ENCODE assay signal across 28 cellular contexts in the genomic region with DNA sequence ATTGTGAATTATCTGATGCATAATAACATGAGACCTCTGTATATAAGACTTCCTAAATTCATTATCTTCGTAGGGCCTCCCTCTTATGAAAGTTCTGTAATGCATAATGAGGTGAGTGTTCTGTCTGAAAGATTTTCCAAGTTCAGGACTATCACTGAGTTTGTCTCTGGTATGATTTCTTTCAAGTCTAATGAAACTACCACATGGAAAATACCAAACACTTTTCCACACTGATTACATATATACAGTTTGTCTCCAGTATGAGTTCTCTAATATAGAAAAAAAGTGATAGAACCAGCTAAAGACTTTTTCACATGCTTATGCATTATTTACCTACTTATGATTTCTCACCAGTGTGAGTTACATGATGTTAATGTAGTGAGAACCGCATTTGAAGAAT. TPM values are rescaled to one million over a fixed set of nuclear protein-coding genes. Genes with fewer than 3 reads are reported as not detected.
"Had no signal": no experiment of that assay in that cellular context is flagged by ENCODE, and none has a peak within 500 bp of the region (broad histone marks: within the 10 kb centered on the region; RNA-seq: fewer than 3 reads in every experiment).

No MANE protein-coding gene starts in this region.

- H3K4me3 ChIP-seq: left ventricle myocardium inferior, lung, neural progenitor cell, ovary, right atrium auricular region, right lobe of liver, smooth muscle cell, tibial nerve, uterus had no signal

- H3K9me3 ChIP-seq: ovary, right lobe of liver, uterus had no signal

- H2AFZ ChIP-seq: neural progenitor cell had no signal

- H3K9ac ChIP-seq: neural progenitor cell had no signal

- H3K4me1 ChIP-seq: left ventricle myocardium inferior, neural progenitor cell, right atrium auricular region, right lobe of liver, tibial nerve, uterus had no signal

- H3K36me3 ChIP-seq: left ventricle myocardium inferior, neutrophil, ovary, right atrium auricular region, right lobe of liver, tibial nerve, uterus had no signal

- ATAC-seq: natural killer cell; right lobe of liver; stimulated activated memory B cell treated with anti-CD40 and anti-IgM and Interleukin-4, amounts not matched to agents 10 μg/mL and 1 μg/mL and 100 μg/mL, for 72 hours; stimulated activated naive CD8-positive, alpha-beta T cell treated with anti-CD3 and anti-CD28 coated beads, Interleukin-15, amount 100 ng/mL, for 72 hours had no signal

- DNase-seq: islet precursor cell; left ventricle myocardium inferior; mesendoderm; naive B cell; natural killer cell; nephron progenitor cell; occipital lobe; ovary; right lobe of liver; stimulated activated CD4-positive, alpha-beta T cell treated with anti-CD3 and anti-CD28 coated beads, Interleukin-1b, Interleukin-23, amount 100 ng/mL, for 48 hours; stimulated activated CD4-positive, alpha-beta T cell treated with anti-CD3 and anti-CD28 coated beads, Interleukin-2, amount 100 ng/mL, for 48 hours; stimulated activated CD4-positive, alpha-beta T cell treated with anti-CD3 and anti-CD28 coated beads, Interleukin-4, amount 100 ng/mL, for 4 hours; stimulated activated CD8-positive, alpha-beta memory T cell treated with anti-CD3 and anti-CD28 coated beads, Interleukin-4, amount 100 ng/mL, for 48 hours; stimulated activated naive CD4-positive, alpha-beta T cell treated with Interleukin-2 at 50 U/mL for 16 hours; stimulated activated naive CD8-positive, alpha-beta T cell treated with anti-CD3 and anti-CD28 coated beads, Interleukin-15, amount 100 ng/mL, for 72 hours; substantia nigra; uterus had no signal

- H3K27me3 ChIP-seq: neural progenitor cell, neutrophil, ovary, right atrium auricular region, right lobe of liver, tibial nerve, uterus had no signal

- H3K27ac ChIP-seq: left ventricle myocardium inferior, neural progenitor cell, neutrophil, ovary, right atrium auricular region, right lobe of liver, tibial nerve, uterus had no signal

- H3K4me2 ChIP-seq: neural progenitor cell, smooth muscle cell had no signal

RNA-seq across cellular contexts. Expression of a gene that starts 34.7 kb away (rescaled TPM):
- total RNA-seq: left ventricle myocardium inferior, lower leg skin, mononuclear cell, natural killer cell, pulmonary artery endothelial cell, right atrium auricular region, smooth muscle cell, ureter had no signal
- polyA plus RNA-seq: smooth muscle cell had no signal
